1 cellular context compared by ENCODE assay signal in the genomic region with DNA sequence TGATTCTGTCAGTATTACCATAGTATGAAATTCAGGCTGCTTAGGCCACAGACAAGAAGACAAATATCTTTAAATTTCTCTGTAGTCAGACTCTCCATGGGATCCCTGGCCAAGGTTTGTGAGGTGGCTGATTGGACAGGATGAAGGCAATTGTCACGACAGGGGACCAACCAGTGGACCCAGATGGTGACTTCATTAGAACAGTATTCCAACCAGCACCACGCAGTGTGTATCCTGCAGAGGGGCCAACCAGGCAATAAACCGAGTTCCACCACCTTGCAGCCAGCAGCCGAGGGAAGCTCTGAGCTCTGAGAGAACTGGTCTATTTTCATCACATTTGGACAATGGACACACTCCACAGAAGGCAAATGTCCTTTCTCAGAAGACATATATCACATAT.
TF ChIP-seq lines count a peak whose summit lies in the region.

No MANE protein-coding gene starts in this region.

TF ChIP-seq in WTC11, 78 proteins besides CTCF, POLR2A, EP300 and RAD21:
- TF ChIP-seq CREB1 (CRISPR knock-in tag; IDR thresholded peaks at IDR 0.05) (no peak), ESRRA (CRISPR knock-in tag; IDR thresholded peaks at IDR 0.05; ENCODE audit: borderline replicate concordance) (no peak), TCF7 (CRISPR knock-in tag; IDR thresholded peaks at IDR 0.05; ENCODE audit: low read depth) (no peak), RELA (CRISPR knock-in tag; IDR thresholded peaks at IDR 0.05; ENCODE audit: borderline replicate concordance) (no peak), MYBL2 (CRISPR knock-in tag; IDR thresholded peaks at IDR 0.05) (no peak), TEAD1 (CRISPR knock-in tag; IDR thresholded peaks at IDR 0.05) (no peak), CBFB (CRISPR knock-in tag; IDR thresholded peaks at IDR 0.05; ENCODE audit: low read depth) (no peak), GTF2I (CRISPR knock-in tag; conservative IDR thresholded peaks at IDR 0.05) (no peak), SMAD3 (CRISPR knock-in tag; IDR thresholded peaks at IDR 0.05; ENCODE audit: borderline replicate concordance) (no peak), ATF1 (CRISPR knock-in tag; IDR thresholded peaks at IDR 0.05) (no peak), GRHL2 (CRISPR knock-in tag; IDR thresholded peaks at IDR 0.05; ENCODE audit: insufficient replicate concordance, severe bottlenecking) (no peak), E2F4 (CRISPR knock-in tag; IDR thresholded peaks at IDR 0.05; ENCODE audit: borderline replicate concordance, low read depth) (no peak), FOXJ3 (CRISPR knock-in tag; IDR thresholded peaks at IDR 0.05; ENCODE audit: borderline replicate concordance) (no peak)
- TF ChIP-seq, protein P1, sequence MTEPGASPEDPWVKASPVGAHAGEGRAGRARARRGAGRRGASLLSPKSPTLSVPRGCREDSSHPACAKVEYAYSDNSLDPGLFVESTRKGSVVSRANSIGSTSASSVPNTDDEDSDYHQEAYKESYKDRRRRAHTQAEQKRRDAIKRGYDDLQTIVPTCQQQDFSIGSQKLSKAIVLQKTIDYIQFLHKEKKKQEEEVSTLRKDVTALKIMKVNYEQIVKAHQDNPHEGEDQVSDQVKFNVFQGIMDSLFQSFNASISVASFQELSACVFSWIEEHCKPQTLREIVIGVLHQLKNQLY (CRISPR knock-in tag; IDR thresholded peaks at IDR 0.05): no peak
- TF ChIP-seq, protein P2, sequence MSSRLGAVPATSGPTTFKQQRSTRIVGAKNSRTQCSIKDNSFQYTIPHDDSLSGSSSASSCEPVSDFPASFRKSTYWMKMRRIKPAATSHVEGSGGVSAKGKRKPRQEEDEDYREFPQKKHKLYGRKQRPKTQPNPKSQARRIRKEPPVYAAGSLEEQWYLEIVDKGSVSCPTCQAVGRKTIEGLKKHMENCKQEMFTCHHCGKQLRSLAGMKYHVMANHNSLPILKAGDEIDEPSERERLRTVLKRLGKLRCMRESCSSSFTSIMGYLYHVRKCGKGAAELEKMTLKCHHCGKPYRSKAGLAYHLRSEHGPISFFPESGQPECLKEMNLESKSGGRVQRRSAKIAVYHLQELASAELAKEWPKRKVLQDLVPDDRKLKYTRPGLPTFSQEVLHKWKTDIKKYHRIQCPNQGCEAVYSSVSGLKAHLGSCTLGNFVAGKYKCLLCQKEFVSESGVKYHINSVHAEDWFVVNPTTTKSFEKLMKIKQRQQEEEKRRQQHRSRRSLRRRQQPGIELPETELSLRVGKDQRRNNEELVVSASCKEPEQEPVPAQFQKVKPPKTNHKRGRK (CRISPR knock-in tag; IDR thresholded peaks at IDR 0.05; ENCODE audit: borderline replicate concordance): no peak
